In genomic region chr9:36036253-36036779, GRCh38 we compare ENCODE assay signal across 1 cellular context.
TF ChIP-seq lines count a peak whose summit lies in the region.

No MANE protein-coding gene starts in this region.

TF ChIP-seq in HepG2, 621 proteins besides CTCF, POLR2A, EP300 and RAD21:
- TF ChIP-seq POGK (CRISPR knock-in tag; conservative IDR thresholded peaks at IDR 0.05) (0 out of 2 replicates have a peak, but pooled peaks have one; percentile 8), CBX2 (IDR thresholded peaks at IDR 0.05; ENCODE audit: low read depth, low read length) (no peak), CBX2 (CRISPR knock-in tag; IDR thresholded peaks at IDR 0.05; ENCODE audit: low read depth) (no peak), ZNF770 (CRISPR knock-in tag; IDR thresholded peaks at IDR 0.05) (peak; percentile 35; the same call in 1 of the 2 replicates), CCDC6 (CRISPR knock-in tag; IDR thresholded peaks at IDR 0.05) (no peak), SIN3A (IDR thresholded peaks at IDR 0.05; ENCODE audit: borderline replicate concordance, low read depth, low read length) (no peak), ZNF256 (CRISPR knock-in tag; conservative IDR thresholded peaks at IDR 0.05) (no peak), HIVEP1 (CRISPR knock-in tag; IDR thresholded peaks at IDR 0.05) (no peak), KDM2A (CRISPR knock-in tag; IDR thresholded peaks at IDR 0.05; ENCODE audit: borderline replicate concordance, low read depth) (0 out of 2 replicates have a peak, but pooled peaks have one; percentile 3), ZNF251 (CRISPR knock-in tag; IDR thresholded peaks at IDR 0.05) (no peak), YY1 (IDR thresholded peaks at IDR 0.05; ENCODE audit: insufficient read depth, insufficient replicate concordance, low read depth, low read length) (no peak), ZNF883 (CRISPR knock-in tag; IDR thresholded peaks at IDR 0.05; ENCODE audit: not compliant biosample characterization) (no peak), ZNF740 (CRISPR knock-in tag; IDR thresholded peaks at IDR 0.05) (no peak), SALL1 (CRISPR knock-in tag; IDR thresholded peaks at IDR 0.05) (peak; percentile 3; the same call in 1 of the 2 replicates), LBX2 (CRISPR knock-in tag; IDR thresholded peaks at IDR 0.05; ENCODE audit: borderline replicate concordance) (no peak), ZNF567 (CRISPR knock-in tag; IDR thresholded peaks at IDR 0.05; ENCODE audit: borderline replicate concordance) (no peak), ZNF430 (CRISPR knock-in tag; IDR thresholded peaks at IDR 0.05) (no peak), ZNF292 (CRISPR knock-in tag; IDR thresholded peaks at IDR 0.05; ENCODE audit: borderline replicate concordance, low read depth) (no peak), ZBTB44 (CRISPR knock-in tag; IDR thresholded peaks at IDR 0.05) (no peak), ZNF720 (CRISPR knock-in tag; IDR thresholded peaks at IDR 0.05) (no peak), MATR3 (CRISPR knock-in tag; IDR thresholded peaks at IDR 0.05) (no peak), ZNF296 (CRISPR knock-in tag; conservative IDR thresholded peaks at IDR 0.05) (no peak), ZFP1 (CRISPR knock-in tag; IDR thresholded peaks at IDR 0.05) (no peak), PRDM10 (CRISPR knock-in tag; IDR thresholded peaks at IDR 0.05; ENCODE audit: low read depth) (no peak), ZNF724P (CRISPR knock-in tag; IDR thresholded peaks at IDR 0.05; ENCODE audit: borderline replicate concordance) (0 out of 2 replicates have a peak, but pooled peaks have one; percentile 33), DMAP1 (CRISPR knock-in tag; IDR thresholded peaks at IDR 0.05) (0 out of 2 replicates have a peak, but pooled peaks have one; percentile 19), GPN1 (CRISPR knock-in tag; IDR thresholded peaks at IDR 0.05; ENCODE audit: borderline replicate concordance) (no peak), KMT2A (CRISPR knock-in tag; IDR thresholded peaks at IDR 0.05) (no peak)
TF ChIP-seq in HepG2: peak in this region for 6.
